ENCODE assay signal across 1 cellular context in genomic region chr10:11691319-11691755, GRCh38.
TF ChIP-seq lines count a peak whose summit lies in the region.

No MANE protein-coding gene starts in this region.

TF ChIP-seq in HepG2, 621 proteins besides CTCF, POLR2A, EP300 and RAD21 (continued from another document):
- no peak for TF ChIP-seq SNAPC2 (CRISPR knock-in tag; IDR thresholded peaks at IDR 0.05)
- TF ChIP-seq HNRNPL (IDR thresholded peaks at IDR 0.05; ENCODE audit: low read depth, low read length), result 0 out of 2 replicates have a peak, but pooled peaks have one; percentile 51
- no peak for TF ChIP-seq ZZZ3 (CRISPR knock-in tag; IDR thresholded peaks at IDR 0.05; ENCODE audit: borderline replicate concordance)
- TF ChIP-seq KLF13 (CRISPR knock-in tag; IDR thresholded peaks at IDR 0.05), result no peak
- TF ChIP-seq ZNF768 (CRISPR knock-in tag; IDR thresholded peaks at IDR 0.05), result peak; percentile 51; the same call in 1 of the 2 replicates
- TF ChIP-seq FLYWCH1 (CRISPR knock-in tag; IDR thresholded peaks at IDR 0.05), result no peak
- TF ChIP-seq E2F5 (CRISPR knock-in tag; conservative IDR thresholded peaks at IDR 0.05), result no peak
- TF ChIP-seq KDM5A (IDR thresholded peaks at IDR 0.05; ENCODE audit: borderline replicate concordance, low read length), result no peak
